Comparison of ENCODE assay signal across 21 cellular contexts in the genomic region with DNA sequence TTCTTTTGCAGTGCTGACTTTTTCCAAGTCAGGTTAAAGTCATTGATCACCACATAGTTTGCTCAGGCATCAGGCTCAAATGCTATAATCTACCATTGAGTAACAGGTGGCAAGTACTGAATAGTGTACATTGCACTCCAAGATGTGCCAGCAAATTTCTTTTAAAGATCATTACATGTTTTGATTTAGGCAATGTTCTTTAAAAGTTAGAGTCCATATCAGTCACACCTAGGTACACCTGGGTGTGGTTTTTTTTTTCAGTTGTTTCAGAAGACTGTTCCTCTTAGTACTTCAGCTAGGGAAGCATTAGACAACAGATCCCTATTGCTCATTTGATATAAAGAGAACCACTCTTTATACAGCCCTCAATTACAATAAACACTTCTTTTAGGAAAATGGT. TPM values are rescaled to one million over a fixed set of nuclear protein-coding genes. Genes with fewer than 3 reads are reported as not detected.
DNase-seq lines count a peak whose midpoint lies in the region; ATAC-seq, FAIRE-seq and TF ChIP-seq lines count a peak whose summit lies in the region.
"Had no signal": no experiment of that assay in that cellular context is flagged by ENCODE, and none has a peak within 500 bp of the region (broad histone marks: within the 10 kb centered on the region; RNA-seq: fewer than 3 reads in every experiment).

No MANE protein-coding gene starts in this region.

- no peaks in the 10 kb centered on the region for H3K9me3 ChIP-seq in Panc1 (ENCODE audit: control insufficient read depth, insufficient read depth, low read depth, low read length)
- no peaks in the 10 kb centered on the region for H3K9me3 ChIP-seq in mucosa of descending colon
- H3K9me3 ChIP-seq in esophagus squamous epithelium: no peaks in the 10 kb centered on the region
- no peaks in the 10 kb centered on the region for H3K9me3 ChIP-seq in gastrocnemius medialis
- H3K9me3 ChIP-seq: A549, Caco-2 had no signal

- H3K9me3 Mint-ChIP-seq in stimulated activated memory B cell treated with anti-CD40 and anti-IgM and Interleukin-4, amounts not matched to agents 10 μg/mL and 1 μg/mL and 100 μg/mL, for 72 hours: no peaks in the 10 kb centered on the region
- H3K9me3 Mint-ChIP-seq: CD4-positive, alpha-beta T cell; CD8-positive, alpha-beta T cell had no signal

- in situ Hi-C loops in Panc1 (cut with HindIII; ENCODE audit: low pct_unique_long_range_greater_than_20kb, low sequenced_read_pairs) (no loop called here), gastrocnemius medialis (cut with MboI; ENCODE audit: low sequenced_read_pairs in 4 of 4) (loop anchor here in 1 of 4 donors (25.0 kb wide), 1 partner anchor 743 kb away; a partner anchor contains a TSS)

- H3K27me3 Mint-ChIP-seq in stimulated activated memory B cell treated with anti-CD40 and anti-IgM and Interleukin-4, amounts not matched to agents 10 μg/mL and 1 μg/mL and 100 μg/mL, for 72 hours: no peaks in the 10 kb centered on the region
- H3K27me3 Mint-ChIP-seq: B cell; CD4-positive, alpha-beta T cell had no signal

- H3K4me1 ChIP-seq in Panc1 (ENCODE audit: control insufficient read depth, insufficient read depth, low read length) (peaks cover 4% of the 10 kb centered on the region), mucosa of descending colon (ENCODE audit: low read depth) (no peaks in the 10 kb centered on the region), esophagus squamous epithelium (peaks cover 0 to 7% (median 0%) of the 10 kb centered on the region in 3 donors), gastrocnemius medialis (no peaks in the 10 kb centered on the region)
- H3K4me1 ChIP-seq: A549; BLaER1 treated with 17β-estradiol and CSF1 and Interleukin-3, amounts not matched to agents 10 nM and 100 nM; Caco-2 had no signal

- no peak for ATAC-seq in Panc1
- ATAC-seq in mucosa of descending colon: peak; percentile 75
- ATAC-seq in gastrocnemius medialis: no peak
- no peak for ATAC-seq in stimulated activated memory B cell treated with anti-CD40 and anti-IgM and Interleukin-4, amounts not matched to agents 10 μg/mL and 1 μg/mL and 100 μg/mL, for 72 hours
- ATAC-seq: A549; CD8-positive, alpha-beta T cell had no signal

- H3K4me3 Mint-ChIP-seq in stimulated activated memory B cell treated with anti-CD40 and anti-IgM and Interleukin-4, amounts not matched to agents 10 μg/mL and 1 μg/mL and 100 μg/mL, for 72 hours: no peak overlapping the region
- H3K4me3 Mint-ChIP-seq: B cell; CD4-positive, alpha-beta T cell; CD8-positive, alpha-beta T cell had no signal

- no TSS peak for BruUV-seq in Panc1 (replicated peaks; lab: Mats Ljungman, UMichigan)

- H3K36me3 ChIP-seq in Panc1 (ENCODE audit: control insufficient read depth, insufficient read depth, low read length): no peaks in the 10 kb centered on the region
- no peaks in the 10 kb centered on the region for H3K36me3 ChIP-seq in mucosa of descending colon (ENCODE audit: low read depth)
- no peaks in the 10 kb centered on the region for H3K36me3 ChIP-seq in esophagus squamous epithelium
- no peaks in the 10 kb centered on the region for H3K36me3 ChIP-seq in gastrocnemius medialis
- H3K36me3 ChIP-seq: BLaER1 treated with 17β-estradiol and CSF1 and Interleukin-3, amounts not matched to agents 10 nM and 100 nM had no signal

- H3K27me3 ChIP-seq in Panc1 (ENCODE audit: control insufficient read depth, insufficient read depth, low read length) (no peaks in the 10 kb centered on the region), esophagus squamous epithelium (no peaks in the 10 kb centered on the region), gastrocnemius medialis (no peaks in the 10 kb centered on the region)
- H3K27me3 ChIP-seq: BLaER1 treated with 17β-estradiol and CSF1 and Interleukin-3, amounts not matched to agents 10 nM and 100 nM had no signal

- TF ChIP-seq CTCF in Panc1 (IDR thresholded peaks at IDR 0.05) (no peak), mucosa of descending colon (IDR thresholded peaks at IDR 0.05) (no peak), esophagus squamous epithelium (IDR thresholded peaks at IDR 0.05) (no peak), gastrocnemius medialis (IDR thresholded peaks at IDR 0.05 in 4 of 5, conservative IDR thresholded peaks at IDR 0.05 in 1 of 5) (no peak)

- POLR2A ChIA-PET in Panc1 (lab: Charles Lee): no interaction called here

- DNase-seq in H54 (ENCODE audit: insufficient read length, low spot score) (no peak), Panc1 (ENCODE audit: low read depth, low spot score) (no peak), mucosa of descending colon (no peak), esophagus squamous epithelium (lab: John Stamatoyannopoulos, UW) (no peak), gastrocnemius medialis (no peak)
- DNase-seq: AML-193; Caco-2; Calu3; CD4-positive, alpha-beta T cell; CD8-positive, alpha-beta T cell; DMS79 treated with DMSO at 0.1 percent for 48 hours; GF-D8 had no signal

- TF ChIP-seq POLR2A in H54 (IDR thresholded peaks at IDR 0.05; ENCODE audit: low read depth, low read length): no peak
- no peak for TF ChIP-seq POLR2A in esophagus squamous epithelium (IDR thresholded peaks at IDR 0.05)
- TF ChIP-seq POLR2A in gastrocnemius medialis (IDR thresholded peaks at IDR 0.05): no peak

- H3K4me3 ChIP-seq in Panc1 (ENCODE audit: low read depth in 2 of 2, low read length in 2 of 2) (no peak overlapping the region), mucosa of descending colon (no peak overlapping the region), esophagus squamous epithelium (no peak overlapping the region), gastrocnemius medialis (no peak overlapping the region)
- H3K4me3 ChIP-seq: A549; BLaER1 treated with 17β-estradiol and CSF1 and Interleukin-3, amounts not matched to agents 10 nM and 100 nM had no signal

- CTCF ChIA-PET in Panc1 (lab: Charles Lee): no interaction called here

- no peaks in the 10 kb centered on the region for H3K36me3 Mint-ChIP-seq in stimulated activated memory B cell treated with anti-CD40 and anti-IgM and Interleukin-4, amounts not matched to agents 10 μg/mL and 1 μg/mL and 100 μg/mL, for 72 hours
- H3K36me3 Mint-ChIP-seq: CD8-positive, alpha-beta T cell had no signal

- no peaks in the 10 kb centered on the region for H3K4me1 Mint-ChIP-seq in stimulated activated memory B cell treated with anti-CD40 and anti-IgM and Interleukin-4, amounts not matched to agents 10 μg/mL and 1 μg/mL and 100 μg/mL, for 72 hours
- H3K4me1 Mint-ChIP-seq: B cell had no signal

- peak overlapping the region; percentile 63; the same call in 1 of the 2 replicates for H3K27ac ChIP-seq in Panc1 (ENCODE audit: low read length)
- no peak overlapping the region for H3K27ac ChIP-seq in esophagus squamous epithelium
- H3K27ac ChIP-seq in gastrocnemius medialis: no peak overlapping the region
- H3K27ac ChIP-seq: 22Rv1; A549; BLaER1 treated with 17β-estradiol and CSF1 and Interleukin-3, amounts not matched to agents 10 nM and 100 nM; C4-2B had no signal

- no peak overlapping the region for H3K27ac Mint-ChIP-seq in stimulated activated memory B cell treated with anti-CD40 and anti-IgM and Interleukin-4, amounts not matched to agents 10 μg/mL and 1 μg/mL and 100 μg/mL, for 72 hours
- H3K27ac Mint-ChIP-seq: B cell; CD4-positive, alpha-beta T cell; CD8-positive, alpha-beta T cell had no signal

- intact Hi-C loops in Panc1 (cut with micrococcal nuclease; ENCODE audit: unreplicated experiment) (no loop called here), mucosa of descending colon (cut with DNase I, micrococcal nuclease) (no loop called here), esophagus squamous epithelium (cut with DNase I) (no loop called here), gastrocnemius medialis (cut with DNase I; ENCODE audit: low total_unique reads) (no loop called here)

- peak; percentile 20 for FAIRE-seq in H54 (lab: Jason Lieb, UNC)
- FAIRE-seq: A549, D721Med, G401.6, GM12891 had no signal

RNA-seq across cellular contexts. Expression of a gene that starts 10.6 kb away (rescaled TPM):
- total RNA-seq in Panc1 (2021; ENCODE audit: unreplicated experiment): 99.4 TPM
- 23.4 TPM for polyA plus RNA-seq in Panc1 (2012; ENCODE audit: insufficient read length)
- 10 to 100 TPM; 21.2 to 43.3 (median 22.7) TPM for total RNA-seq in mucosa of descending colon
- total RNA-seq in esophagus squamous epithelium: 10 to 100 TPM; 17.2 to 50.4 (median 30.5) TPM
- total RNA-seq in gastrocnemius medialis: 10 to 100 TPM in 3 of 4 donors, 1 to 10 TPM in 1; 7.5 to 19.8 (median 12.8) TPM
